24 cellular contexts compared by ENCODE assay signal in genomic region chr15:100020614-100021013, GRCh38.
DNase-seq lines count a peak whose midpoint lies in the region; ATAC-seq and TF ChIP-seq lines count a peak whose summit lies in the region.
"Had no signal": no experiment of that assay in that cellular context is flagged by ENCODE, and none has a peak within 500 bp of the region (broad histone marks: within the 10 kb centered on the region; RNA-seq: fewer than 3 reads in every experiment).

No MANE protein-coding gene starts in this region.

- H3K9ac ChIP-seq in endodermal cell (ENCODE audit: extremely low read depth, low read length, poor library complexity, severe bottlenecking), result no peak overlapping the region
- peak overlapping the region; percentile 21 for H3K9ac ChIP-seq in mesendoderm (ENCODE audit: low read length)
- H3K9ac ChIP-seq: KMS-11 had no signal

- no peak overlapping the region for H4K5ac ChIP-seq in mesendoderm (ENCODE audit: low read length)

- TF ChIP-seq CTCF in Panc1 (IDR thresholded peaks at IDR 0.05) (no peak), endodermal cell (conservative IDR thresholded peaks at IDR 0.05) (no peak), type B pancreatic cell (conservative IDR thresholded peaks at IDR 0.05) (no peak), uterus (IDR thresholded peaks at IDR 0.05) (no peak)

- no peaks in the 10 kb centered on the region for H3K36me3 ChIP-seq in Panc1 (ENCODE audit: control insufficient read depth, insufficient read depth, low read length)
- H3K36me3 ChIP-seq in endodermal cell (ENCODE audit: control insufficient read depth, insufficient read depth, low read length), result no peaks in the 10 kb centered on the region
- no peaks in the 10 kb centered on the region for H3K36me3 ChIP-seq in mesendoderm (ENCODE audit: control insufficient read depth, insufficient read depth, low read length)
- no peaks in the 10 kb centered on the region for H3K36me3 ChIP-seq in uterus
- H3K36me3 ChIP-seq: tibial artery had no signal

- no peak overlapping the region for H2BK15ac ChIP-seq in mesendoderm (replicated peaks; ENCODE audit: low read depth)

- no peak overlapping the region for H3K4me2 ChIP-seq in mesendoderm (ENCODE audit: low read length)
- H3K4me2 ChIP-seq: KMS-11 had no signal

- POLR2A ChIA-PET in Panc1 (lab: Charles Lee), result no interaction called here

- H3K27me3 ChIP-seq in Panc1 (ENCODE audit: control insufficient read depth, insufficient read depth, low read length) (no peaks in the 10 kb centered on the region), endodermal cell (ENCODE audit: control insufficient read depth, insufficient read depth, low read length, poor library complexity, severe bottlenecking) (no peaks in the 10 kb centered on the region), mesendoderm (ENCODE audit: insufficient read depth, low read length, poor library complexity) (no peaks in the 10 kb centered on the region), uterus (no peaks in the 10 kb centered on the region)
- H3K27me3 ChIP-seq: body of pancreas, tibial artery had no signal

- H3K27ac Mint-ChIP-seq in endodermal cell, result peak overlapping the region; percentile 1
- peak overlapping the region; percentile 29 for H3K27ac Mint-ChIP-seq in type B pancreatic cell

- H3K27ac ChIP-seq in Panc1 (ENCODE audit: low read length) (no peak overlapping the region), endodermal cell (ENCODE audit: low read depth, low read length) (no peak overlapping the region), mesendoderm (ENCODE audit: low read depth, low read length) (peak overlapping the region; percentile 60), uterus (no peak overlapping the region)
- H3K27ac ChIP-seq: body of pancreas, C4-2B, KMS-11, tibial artery had no signal

- H2AK5ac ChIP-seq in mesendoderm (ENCODE audit: low read length), result peak overlapping the region; percentile 11

- CTCF ChIA-PET in Panc1 (lab: Charles Lee), result no interaction called here

- peaks cover 19% of the 10 kb centered on the region for H3K4me1 Mint-ChIP-seq in endodermal cell
- H3K4me1 Mint-ChIP-seq in type B pancreatic cell (ENCODE audit: unreplicated experiment), result peaks cover 15% of the 10 kb centered on the region

- H4K8ac ChIP-seq in mesendoderm (ENCODE audit: low read depth, low read length), result no peak overlapping the region

- no TSS peak for BruUV-seq in Panc1 (replicated peaks; lab: Mats Ljungman, UMichigan)

- H3K79me2 ChIP-seq in mesendoderm (ENCODE audit: control insufficient read depth, insufficient read depth, low read length), result no peaks in the 10 kb centered on the region

- in situ Hi-C loops in Panc1 (cut with HindIII; ENCODE audit: low pct_unique_long_range_greater_than_20kb, low sequenced_read_pairs), result no loop called here

- H3K4me1 ChIP-seq in Panc1 (ENCODE audit: control insufficient read depth, insufficient read depth, low read length) (peaks cover 5% of the 10 kb centered on the region; the same call in 1 of the 2 replicates), endodermal cell (ENCODE audit: control insufficient read depth, insufficient read depth, low read length) (peaks cover 4% of the 10 kb centered on the region), mesendoderm (ENCODE audit: control insufficient read depth, low read depth, low read length) (peaks cover 11% of the 10 kb centered on the region), uterus (no peaks in the 10 kb centered on the region)
- H3K4me1 ChIP-seq: body of pancreas had no signal

- no peak overlapping the region for H3K4ac ChIP-seq in mesendoderm (ENCODE audit: low read depth, low read length)

- H2BK120ac ChIP-seq in mesendoderm (ENCODE audit: low read depth, low read length), result no peak overlapping the region

- H3K79me1 ChIP-seq in mesendoderm (ENCODE audit: low read length), result no peaks in the 10 kb centered on the region

- TF ChIP-seq POLR2A in uterus (IDR thresholded peaks at IDR 0.05), result no peak

- intact Hi-C loops in Panc1 (cut with micrococcal nuclease; ENCODE audit: unreplicated experiment), result no loop called here
- intact Hi-C loops in uterus (cut with DNase I; ENCODE audit: low total_unique reads), result no loop called here

- peaks cover 1% of the 10 kb centered on the region for H3K36me3 Mint-ChIP-seq in endodermal cell (ENCODE audit: low read depth)
- H3K36me3 Mint-ChIP-seq in type B pancreatic cell, result peaks cover 4% of the 10 kb centered on the region

- peak; percentile 68 for ATAC-seq in Panc1
- no peak for ATAC-seq in left lobe of liver
- ATAC-seq: body of pancreas; stimulated activated naive CD8-positive, alpha-beta T cell treated with anti-CD3 and anti-CD28 coated beads, Interleukin-15, amount 100 ng/mL, for 72 hours had no signal

- WGBS in endodermal cell (ENCODE audit: insufficient coverage in 1 of 2, insufficient read length in 1 of 2), 2 experiments, result 88 to 97% methylated on average over 6 of the region's 6 CpGs
- WGBS in mesendoderm (ENCODE audit: extremely low coverage, insufficient coverage, low lambda C conversion rate), result no CpG with 5 or more reads among the region's 6 CpGs

- H3K27me3 Mint-ChIP-seq in endodermal cell (ENCODE audit: insufficient read depth), result no peaks in the 10 kb centered on the region
- no peaks in the 10 kb centered on the region for H3K27me3 Mint-ChIP-seq in type B pancreatic cell
- H3K27me3 Mint-ChIP-seq: stimulated activated naive CD8-positive, alpha-beta T cell treated with anti-CD3 and anti-CD28 coated beads, Interleukin-15, amount 100 ng/mL, for 72 hours had no signal

- DNase-seq in Panc1 (ENCODE audit: low read depth, low spot score), result no peak
- no peak for DNase-seq in endodermal cell
- no peak for DNase-seq in mesendoderm
- DNase-seq in type B pancreatic cell (ENCODE audit: extremely low spot score, unreplicated experiment), result no peak
- DNase-seq in left lobe of liver (ENCODE audit: low spot score), result no peak
- no peak for DNase-seq in uterus
- DNase-seq in mesenteric fat pad (ENCODE audit: low spot score), result no peak
- DNase-seq: activated CD4-positive, alpha-beta T cell treated with anti-CD3 and anti-CD28 coated beads for 48 hours; activated gamma-delta T cell treated with Interleukin-2 at 50 U/mL for 16 hours; activated T-cell treated with anti-CD3 and anti-CD28 coated beads, Interleukin-2, amount 50 U/mL, for 1 hour; body of pancreas; DMS79 treated with DMSO at 0.1 percent for 48 hours; kidney; NCI-H1436 treated with DMSO at 0.1 percent for 48 hours; NCI-H2107; NCI-H446 treated with DMSO at 0.1 percent for 48 hours; OCI-M1; SIG-M5; stimulated activated naive CD8-positive, alpha-beta T cell treated with anti-CD3 and anti-CD28 coated beads, Interleukin-15, amount 100 ng/mL, for 72 hours; tibial artery had no signal

- H3K56ac ChIP-seq in mesendoderm (ENCODE audit: low read length), result peak overlapping the region; percentile 81

- no peak overlapping the region for H3K4me3 ChIP-seq in Panc1 (ENCODE audit: low read depth in 2 of 2, low read length in 2 of 2)
- no peak overlapping the region for H3K4me3 ChIP-seq in endodermal cell (ENCODE audit: low read length)
- H3K4me3 ChIP-seq in mesendoderm (ENCODE audit: low read length), result no peak overlapping the region
- no peak overlapping the region for H3K4me3 ChIP-seq in uterus
- H3K4me3 ChIP-seq: body of pancreas, lung, tibial artery had no signal

- no peak overlapping the region for H2BK5ac ChIP-seq in mesendoderm (ENCODE audit: low read length)

- no peak overlapping the region for H3K18ac ChIP-seq in mesendoderm (ENCODE audit: low read length)

- H3K9me3 Mint-ChIP-seq in endodermal cell, result peaks cover 9% of the 10 kb centered on the region
- H3K9me3 Mint-ChIP-seq in type B pancreatic cell, result peaks cover 12% of the 10 kb centered on the region
- H3K9me3 Mint-ChIP-seq: neural crest cell had no signal

- no peak overlapping the region for H3K4me3 Mint-ChIP-seq in endodermal cell
- H3K4me3 Mint-ChIP-seq in type B pancreatic cell, result no peak overlapping the region
- H3K4me3 Mint-ChIP-seq: neural crest cell; stimulated activated naive CD8-positive, alpha-beta T cell treated with anti-CD3 and anti-CD28 coated beads, Interleukin-15, amount 100 ng/mL, for 72 hours had no signal

- H3K9me3 ChIP-seq in Panc1 (ENCODE audit: control insufficient read depth, insufficient read depth, low read depth, low read length), result no peaks in the 10 kb centered on the region
- no peaks in the 10 kb centered on the region for H3K9me3 ChIP-seq in endodermal cell (ENCODE audit: control insufficient read depth, low read length)
- H3K9me3 ChIP-seq in uterus, result no peaks in the 10 kb centered on the region
- H3K9me3 ChIP-seq: body of pancreas, tibial artery had no signal

- no peak overlapping the region for H3K23ac ChIP-seq in mesendoderm (ENCODE audit: low read length)
